ENCODE assay signal across 10 cellular contexts in the genomic region with DNA sequence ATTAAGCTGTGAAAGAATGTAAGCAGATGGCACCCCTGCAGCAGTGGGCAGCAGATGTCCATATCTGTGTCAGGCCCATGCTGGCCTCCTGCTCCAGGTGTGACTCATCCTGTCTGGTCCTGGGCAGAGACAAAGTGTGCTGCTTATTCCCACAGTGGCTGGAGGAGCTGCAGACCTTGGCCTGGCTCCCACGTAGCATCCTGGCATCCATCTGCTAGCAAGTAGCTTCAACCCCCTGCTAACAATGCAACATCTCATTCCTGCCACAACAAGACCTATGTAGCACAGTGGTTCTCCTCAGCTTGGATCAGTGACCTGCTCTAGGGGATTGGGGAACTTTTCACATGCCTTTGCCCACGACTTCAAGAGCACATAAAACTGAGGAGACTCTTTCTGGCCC.
DNase-seq lines count a peak whose midpoint lies in the region; FAIRE-seq and TF ChIP-seq lines count a peak whose summit lies in the region.
"Had no signal": no experiment of that assay in that cellular context is flagged by ENCODE, and none has a peak within 500 bp of the region (broad histone marks: within the 10 kb centered on the region; RNA-seq: fewer than 3 reads in every experiment).

No MANE protein-coding gene starts in this region.

- no CpG with 5 or more reads among the region's 2 CpGs for WGBS in neuronal stem cell (ENCODE audit: extremely low coverage in 2 of 2, insufficient read length in 2 of 2, insufficient replicate concordance in 1 of 2), 2 donors

- FAIRE-seq in endothelial cell of umbilical vein (lab: Jason Lieb, UNC) = no peak
- FAIRE-seq: G401.6 had no signal

- H2AK5ac ChIP-seq in neuronal stem cell (ENCODE audit: low read depth, low read length) = no peak overlapping the region

- H3K27ac ChIP-seq in endothelial cell of umbilical vein (ENCODE audit: insufficient read depth, low read depth, low read length) (no peak overlapping the region), neuronal stem cell (replicated peaks; ENCODE audit: low read length) (no peak overlapping the region)

- no peak overlapping the region for H3K27ac Mint-ChIP-seq in activated CD4-positive, alpha-beta memory T cell treated with anti-CD3 and anti-CD28 coated beads for 36 hours
- H3K27ac Mint-ChIP-seq: nephron had no signal

- dilution Hi-C loops in endothelial cell of umbilical vein (cut with MboI; ENCODE audit: extremely low pct_ligation_motif_present, low sequenced_read_pairs) = no loop called here

- no peak overlapping the region for H3K4ac ChIP-seq in neuronal stem cell (ENCODE audit: low read length)

- peak overlapping the region; percentile 85 for H3K14ac ChIP-seq in neuronal stem cell (ENCODE audit: low read length)

- no peaks in the 10 kb centered on the region for H3K79me1 ChIP-seq in neuronal stem cell (ENCODE audit: low read depth, low read length)

- no peaks in the 10 kb centered on the region for H3K79me2 ChIP-seq in endothelial cell of umbilical vein (ENCODE audit: control insufficient read depth, insufficient read depth, low read length)

- peak overlapping the region; percentile 11 for H3K23ac ChIP-seq in neuronal stem cell (ENCODE audit: low read depth, low read length, poor library complexity)

- no peak overlapping the region for H4K8ac ChIP-seq in neuronal stem cell (ENCODE audit: low read depth, low read length)

- no peaks in the 10 kb centered on the region for H3K9me1 ChIP-seq in endothelial cell of umbilical vein (replicated peaks; ENCODE audit: control insufficient read depth, extremely low read depth, insufficient read depth, low read length)

- H3K36me3 ChIP-seq in endothelial cell of umbilical vein (ENCODE audit: control insufficient read depth in 2 of 2, extremely low read depth in 1 of 2, insufficient read depth in 2 of 2, low read length in 2 of 2) (no peaks in the 10 kb centered on the region), neuronal stem cell (replicated peaks in 1 of 2; ENCODE audit: control insufficient read depth in 2 of 2, insufficient read depth in 2 of 2, low read length in 2 of 2) (no peaks in the 10 kb centered on the region)

- H3K4me3 ChIP-seq in endothelial cell of umbilical vein (replicated peaks in 1 of 3; ENCODE audit: insufficient read depth in 1 of 3, low read depth in 1 of 3, low read length in 3 of 3) (no peak overlapping the region), neuronal stem cell (ENCODE audit: low read length in 2 of 2) (no peak overlapping the region)

- H2BK12ac ChIP-seq in neuronal stem cell (ENCODE audit: low read length) = peak overlapping the region; percentile 50

- CTCF ChIA-PET in endothelial cell of umbilical vein (lab: Charles Lee) = interaction anchor here (0.7 to 2.8 kb wide), 10 partner anchors 9 to 244 kb away, joined by 3 to 12 read pairs (median 4); no protein-coding TSS in a partner anchor
- CTCF ChIA-PET in activated CD4-positive, alpha-beta memory T cell treated with anti-CD3 and anti-CD28 coated beads for 36 hours (lab: Charles Lee) = interaction anchor here (0.6 kb wide), 1 partner anchor 646 kb away, joined by 4 read pairs; no protein-coding TSS in a partner anchor

- DNase-seq in Caki2 (ENCODE audit: low read depth) (peak; percentile 51), NCI-H446 treated with DMSO at 0.1 percent for 48 hours (lab: John Stamatoyannopoulos, UW) (peak; percentile 45), endothelial cell of umbilical vein (ENCODE audit: low read depth, low spot score) (peak; percentile 52), neuronal stem cell (ENCODE audit: low spot score) (no peak), ecto neural progenitor cell (ENCODE audit: low spot score) (no peak), COR-L47 (lab: John Stamatoyannopoulos, UW) (no peak), NCI-H1105 treated with DMSO at 0.1 percent for 48 hours (lab: John Stamatoyannopoulos, UW) (no peak)
- DNase-seq in activated CD4-positive, alpha-beta memory T cell treated with anti-CD3 and anti-CD28 coated beads for 36 hours = no peak

- no peaks in the 10 kb centered on the region for H3K27me3 ChIP-seq in endothelial cell of umbilical vein (ENCODE audit: control insufficient read depth in 2 of 2, insufficient read depth in 2 of 2, low read length in 2 of 2)
- no peaks in the 10 kb centered on the region for H3K27me3 ChIP-seq in neuronal stem cell (ENCODE audit: control insufficient read depth in 3 of 3, insufficient read depth in 3 of 3, low read depth in 1 of 3, low read length in 3 of 3)

- H3K36me3 Mint-ChIP-seq in activated CD4-positive, alpha-beta memory T cell treated with anti-CD3 and anti-CD28 coated beads for 36 hours = peaks cover 10% of the 10 kb centered on the region

- POLR2A ChIA-PET in endothelial cell of umbilical vein (lab: Charles Lee) = no interaction called here
- POLR2A ChIA-PET in activated CD4-positive, alpha-beta memory T cell treated with anti-CD3 and anti-CD28 coated beads for 36 hours (lab: Charles Lee) = no interaction called here

- no peak overlapping the region for H2BK120ac ChIP-seq in neuronal stem cell (ENCODE audit: low read depth, low read length)

- no TSS peak for BruUV-seq in endothelial cell of umbilical vein (replicated peaks; lab: Mats Ljungman, UMichigan)

- H4K91ac ChIP-seq in neuronal stem cell (ENCODE audit: low read depth, low read length, poor library complexity) = no peak overlapping the region

- H3K4me1 ChIP-seq in endothelial cell of umbilical vein (ENCODE audit: control insufficient read depth, extremely low read depth, insufficient read depth, low read length) = peaks cover 44% of the 10 kb centered on the region
- peaks cover 4 to 8% of the 10 kb centered on the region in 2 donors for H3K4me1 ChIP-seq in neuronal stem cell (ENCODE audit: control insufficient read depth in 2 of 2, insufficient read depth in 1 of 2, low read depth in 1 of 2, low read length in 2 of 2)

- H4K20me1 ChIP-seq in endothelial cell of umbilical vein (replicated peaks; ENCODE audit: control insufficient read depth, extremely low read depth, insufficient read depth, low read length) = no peaks in the 10 kb centered on the region

- no peak for TF ChIP-seq POLR2A in endothelial cell of umbilical vein (IDR thresholded peaks at IDR 0.05; ENCODE audit: low read depth, low read length)

- H3K4me3 Mint-ChIP-seq in activated CD4-positive, alpha-beta memory T cell treated with anti-CD3 and anti-CD28 coated beads for 36 hours = no peak overlapping the region
- H3K4me3 Mint-ChIP-seq: nephron had no signal

- no peak overlapping the region for H3K9ac ChIP-seq in endothelial cell of umbilical vein (replicated peaks; ENCODE audit: extremely low read depth, insufficient read depth, low read length)
- peak overlapping the region; percentile 63 for H3K9ac ChIP-seq in neuronal stem cell (ENCODE audit: low read depth, low read length, poor library complexity)

- H2BK15ac ChIP-seq in neuronal stem cell (ENCODE audit: low read length) = no peak overlapping the region

- H3K27me3 Mint-ChIP-seq in activated CD4-positive, alpha-beta memory T cell treated with anti-CD3 and anti-CD28 coated beads for 36 hours = no peaks in the 10 kb centered on the region

- H3K9me3 Mint-ChIP-seq in activated CD4-positive, alpha-beta memory T cell treated with anti-CD3 and anti-CD28 coated beads for 36 hours = no peaks in the 10 kb centered on the region
- H3K9me3 Mint-ChIP-seq: nephron had no signal

- peaks cover 12% of the 10 kb centered on the region for H3K4me1 Mint-ChIP-seq in activated CD4-positive, alpha-beta memory T cell treated with anti-CD3 and anti-CD28 coated beads for 36 hours (ENCODE audit: low read depth)

- intact Hi-C loops in endothelial cell of umbilical vein (cut with micrococcal nuclease) = no loop called here
- intact Hi-C loops in activated CD4-positive, alpha-beta memory T cell treated with anti-CD3 and anti-CD28 coated beads for 36 hours (cut with micrococcal nuclease) = no loop called here

- H2AFZ ChIP-seq in endothelial cell of umbilical vein (ENCODE audit: low read depth, low read length) = no peak overlapping the region
- no peak overlapping the region for H2AFZ ChIP-seq in neuronal stem cell (ENCODE audit: low read length)

- H3K4me2 ChIP-seq in endothelial cell of umbilical vein (ENCODE audit: insufficient read depth, low read length) = no peak overlapping the region
- H3K4me2 ChIP-seq in neuronal stem cell (ENCODE audit: insufficient read depth, low read length, poor library complexity, severe bottlenecking) = no peak overlapping the region

- no peak for TF ChIP-seq CTCF in endothelial cell of umbilical vein (IDR thresholded peaks at IDR 0.05; ENCODE audit: extremely low read depth in 1 of 2, insufficient read depth in 1 of 2, low read depth in 1 of 2, low read length in 2 of 2)

- H3K9me3 ChIP-seq in endothelial cell of umbilical vein (replicated peaks; ENCODE audit: control insufficient read depth, insufficient read depth, low read length) (no peaks in the 10 kb centered on the region), neuronal stem cell (replicated peaks in 1 of 2; ENCODE audit: control insufficient read depth in 2 of 2, insufficient read depth in 1 of 2, low read depth in 1 of 2, low read length in 2 of 2) (no peaks in the 10 kb centered on the region)

- no peak overlapping the region for H2BK5ac ChIP-seq in neuronal stem cell (ENCODE audit: low read length)

- no peak overlapping the region for H3K18ac ChIP-seq in neuronal stem cell (ENCODE audit: low read length)

- in situ Hi-C loops in Caki2 (cut with HindIII; ENCODE audit: low pct_unique_long_range_greater_than_20kb, low sequenced_read_pairs) = no loop called here

TF ChIP-seq in endothelial cell of umbilical vein, 7 proteins besides CTCF, POLR2A, EP300 and RAD21:
- TF ChIP-seq FOS (IDR thresholded peaks at IDR 0.05; ENCODE audit: borderline replicate concordance, insufficient read depth, low read length) (peak; percentile 41), MYC (IDR thresholded peaks at IDR 0.05; ENCODE audit: low read depth, low read length) (no peak), JUN (IDR thresholded peaks at IDR 0.05; ENCODE audit: borderline replicate concordance, insufficient read depth, insufficient read length, low read depth) (peak; percentile 7)

Comparison
In these comparisons a context has a peak if more than half of its experiments do, and no peak if none do; other contexts are left out.
1. DNase-seq: peak in Caki2 (single experiment), NCI-H446 treated with DMSO at 0.1 percent for 48 hours (single experiment) and endothelial cell of umbilical vein (single experiment); none in neuronal stem cell (single experiment), activated CD4-positive, alpha-beta memory T cell treated with anti-CD3 and anti-CD28 coated beads for 36 hours (single experiment), ecto neural progenitor cell (single experiment), COR-L47 (single experiment) and NCI-H1105 treated with DMSO at 0.1 percent for 48 hours (single experiment).